Comparison of ENCODE assay signal across 8 cellular contexts in genomic region chr1:84506002-84506728, GRCh38. TPM values are rescaled to one million over a fixed set of nuclear protein-coding genes. Genes with fewer than 3 reads are reported as not detected.
DNase-seq lines count a peak whose midpoint lies in the region; ATAC-seq and TF ChIP-seq lines count a peak whose summit lies in the region.

Gene GNG5, minus strand, starts transcription at chr1:84506581. Its CDS starts 490 bp downstream, at chr1:84506091.
Gene SPATA1, plus strand, starts transcription at chr1:84506386. Its CDS starts 9,974 bp downstream, at chr1:84516360.

- DNase-seq in Daoy (ENCODE audit: low read depth): peak; percentile 100
- DNase-seq in GM23338 (ENCODE audit: low spot score): peak; percentile 98
- DNase-seq in Kasumi-1 (lab: John Stamatoyannopoulos, UW): peak; percentile 93 to 94
- DNase-seq in RKO (ENCODE audit: low spot score): peak; percentile 96
- peak; percentile 94 for DNase-seq in fibroblast of peridontal ligament (ENCODE audit: extremely low read depth)
- DNase-seq in natural killer cell: peak; percentile 95
- DNase-seq in stimulated activated naive CD4-positive, alpha-beta T cell (lab: John Stamatoyannopoulos, UW): peak; percentile 91 to 97 (median 94)

- H3K27me3 Mint-ChIP-seq in GM23338 (ENCODE audit: insufficient read depth, low read depth, poor library complexity) (peaks cover 12% of the 10 kb centered on the region), natural killer cell (ENCODE audit: low read depth in 2 of 2) (no peaks in the 10 kb centered on the region)
- H3K27me3 Mint-ChIP-seq in activated T-helper 17 cell treated with anti-CD3 and anti-CD28 coated beads, Interleukin-2, amount 50 U/mL, for 72 hours: no peaks in the 10 kb centered on the region

- H3K27me3 ChIP-seq in GM23338 (ENCODE audit: insufficient read depth): peaks cover 12% of the 10 kb centered on the region

- ATAC-seq in GM23338: peak; percentile 89
- ATAC-seq in activated T-helper 17 cell treated with anti-CD3 and anti-CD28 coated beads, Interleukin-2, amount 50 U/mL, for 72 hours (replicated peaks): peak; percentile 89
- ATAC-seq in natural killer cell: peak; percentile 83 to 95 (median 88)

- TF ChIP-seq CTCF in GM23338 (conservative IDR thresholded peaks at IDR 0.05; ENCODE audit: low read depth in 2 of 2): no peak
- TF ChIP-seq CTCF in natural killer cell (IDR thresholded peaks at IDR 0.05): no peak

- no peaks in the 10 kb centered on the region; the same call in 1 of the 2 replicates for H3K9me2 ChIP-seq in GM23338 (ENCODE audit: insufficient read depth)

- H3K4me1 ChIP-seq in GM23338 (ENCODE audit: insufficient read depth): peaks cover 34% of the 10 kb centered on the region

- peaks cover 40% of the 10 kb centered on the region for H3K79me2 ChIP-seq in GM23338 (replicated peaks; ENCODE audit: insufficient read depth)

- H3K4me2 ChIP-seq in GM23338: peak within 1 kb of the TSS; percentile 99

- intact Hi-C loops in natural killer cell (cut with micrococcal nuclease): loop anchor here (1.0 to 10.0 kb wide), 6 partner anchors 27 to 361 kb away; partner anchors contain the start of genes CTBS, PRKACB, RPF1 and SSX2IP

- H3K4me3 ChIP-seq in GM23338: peak within 1 kb of the TSS; percentile 96

- peaks cover 28% of the 10 kb centered on the region for H3K4me1 Mint-ChIP-seq in GM23338
- peaks cover 18% of the 10 kb centered on the region for H3K4me1 Mint-ChIP-seq in activated T-helper 17 cell treated with anti-CD3 and anti-CD28 coated beads, Interleukin-2, amount 50 U/mL, for 72 hours
- peaks cover 34 to 49% of the 10 kb centered on the region in 2 donors for H3K4me1 Mint-ChIP-seq in natural killer cell

- peaks cover 9% of the 10 kb centered on the region; the same call in 1 of the 3 replicates for H3K9me3 Mint-ChIP-seq in GM23338
- no peaks in the 10 kb centered on the region for H3K9me3 Mint-ChIP-seq in activated T-helper 17 cell treated with anti-CD3 and anti-CD28 coated beads, Interleukin-2, amount 50 U/mL, for 72 hours
- H3K9me3 Mint-ChIP-seq in natural killer cell: no peaks in the 10 kb centered on the region

- H3K27ac Mint-ChIP-seq in GM23338 (peak within 1 kb of the TSS; percentile 95), natural killer cell (peak within 1 kb of the TSS; percentile 91 to 93)
- peak within 1 kb of the TSS; percentile 99 for H3K27ac Mint-ChIP-seq in activated T-helper 17 cell treated with anti-CD3 and anti-CD28 coated beads, Interleukin-2, amount 50 U/mL, for 72 hours

- peak within 1 kb of the TSS; percentile 85 for H2AFZ ChIP-seq in GM23338

- no peaks in the 10 kb centered on the region for H3K36me3 ChIP-seq in GM23338 (ENCODE audit: insufficient read depth)

- peaks cover 17% of the 10 kb centered on the region for H3K36me3 Mint-ChIP-seq in GM23338 (ENCODE audit: low read depth)
- peaks cover 52% of the 10 kb centered on the region for H3K36me3 Mint-ChIP-seq in activated T-helper 17 cell treated with anti-CD3 and anti-CD28 coated beads, Interleukin-2, amount 50 U/mL, for 72 hours (ENCODE audit: low read depth)
- no peaks in the 10 kb centered on the region for H3K36me3 Mint-ChIP-seq in natural killer cell

- peaks cover 11% of the 10 kb centered on the region; the same call in 1 of the 2 replicates for H4K20me1 ChIP-seq in GM23338 (replicated peaks; ENCODE audit: insufficient read depth)

- peak within 1 kb of the TSS; percentile 71 for H3K27ac ChIP-seq in GM23338 (ENCODE audit: low read depth)

- no peaks in the 10 kb centered on the region for H3F3A ChIP-seq in GM23338 (replicated peaks; ENCODE audit: low read depth)

- H3K4me3 Mint-ChIP-seq in GM23338: peak within 1 kb of the TSS; percentile 93
- H3K4me3 Mint-ChIP-seq in activated T-helper 17 cell treated with anti-CD3 and anti-CD28 coated beads, Interleukin-2, amount 50 U/mL, for 72 hours: peak within 1 kb of the TSS; percentile 100
- peak within 1 kb of the TSS; percentile 97 for H3K4me3 Mint-ChIP-seq in natural killer cell

TF ChIP-seq in GM23338, 12 proteins besides CTCF, POLR2A, EP300 and RAD21:
- no peak for TF ChIP-seq EZH2phosphoT487 (IDR thresholded peaks at IDR 0.05; ENCODE audit: unreplicated experiment)
- TF ChIP-seq POLR2AphosphoS5 (IDR thresholded peaks at IDR 0.05; ENCODE audit: low read depth): peak; percentile 70

RNA-seq across cellular contexts. Expression of gene GNG5, which starts in this region (rescaled TPM):
- total RNA-seq in Daoy (2014; rRNA removed; shearing (Covaris generic)): 81.4 and 84.1 TPM in 2 replicates
- total RNA-seq in GM23338 (2014; rRNA removed; shearing (Covaris generic)): 71.5 and 95.9 TPM in 2 replicates
- polyA plus RNA-seq in GM23338 (2016; fragmentation: Nextera tagmentation; extraction: Ambion mirVana): 674 and 728 TPM in 2 replicates
- 100 to 1,000 TPM in 1 of 2 donors, 10 to 100 TPM in 1; 83.4 to 105 TPM for total RNA-seq in activated T-helper 17 cell treated with anti-CD3 and anti-CD28 coated beads, Interleukin-2, amount 50 U/mL, for 72 hours
- total RNA-seq in natural killer cell: 10 to 100 TPM; 49.5 to 62.3 (median 57.5) TPM

RNA-seq across cellular contexts. Expression of gene SPATA1, which starts in this region (rescaled TPM):
- total RNA-seq in Daoy (2014; rRNA removed; shearing (Covaris generic)): 0.24 and 0.63 TPM in 2 replicates
- total RNA-seq in GM23338 (2014; rRNA removed; shearing (Covaris generic)): not detected in 2 replicates
- polyA plus RNA-seq in GM23338 (2016; fragmentation: Nextera tagmentation; extraction: Ambion mirVana): 2.8 and 3.3 TPM in 2 replicates
- total RNA-seq in activated T-helper 17 cell treated with anti-CD3 and anti-CD28 coated beads, Interleukin-2, amount 50 U/mL, for 72 hours: 1 to 10 TPM in 1 of 2 donors, under 1 TPM in 1; 0.65 to 1.7 TPM
- total RNA-seq in natural killer cell: 1 to 10 TPM in 2 of 3 donors, under 1 TPM in 1; 0.63 to 4.1 (median 2.1) TPM

Comparison
In these comparisons a context has a peak if more than half of its experiments do, and no peak if none do; other contexts are left out.
1. Peak in every context shown above with its lines: DNase-seq, ATAC-seq, H3K4me3 ChIP-seq and H3K27ac ChIP-seq.